Comparison of ENCODE assay signal across 8 cellular contexts in genomic region chr1:145424612-145425435, GRCh38. TPM values are rescaled to one million over a fixed set of nuclear protein-coding genes. Genes with fewer than 3 reads are reported as not detected.
DNase-seq lines count a peak whose midpoint lies in the region; ATAC-seq and TF ChIP-seq lines count a peak whose summit lies in the region.
"Not testable (repeated sequence)": the region's sequence is repeated elsewhere in the genome, so short reads cannot be mapped to it uniquely, and the experiment has no call there.

No MANE protein-coding gene starts in this region.

- BruUV-seq in Caco-2 (replicated peaks; lab: Mats Ljungman, UMichigan), result not testable (repeated sequence)

- H3K27ac Mint-ChIP-seq in Caco-2 (ENCODE audit: unreplicated experiment), result peak overlapping the region; percentile 88

- H3K4me3 ChIP-seq in Caco-2 (ENCODE audit: low read depth, low read length), result peak overlapping the region; percentile 49
- H3K4me3 ChIP-seq in muscle layer of duodenum (ENCODE audit: low read depth in 1 of 2, low read length in 2 of 2), result peak overlapping the region; percentile 42 to 78

- not testable (repeated sequence) for H3K9me3 ChIP-seq in Caco-2
- H3K9me3 ChIP-seq in muscle layer of duodenum (ENCODE audit: control insufficient read depth in 1 of 2, low read length in 2 of 2), result peaks cover 0 to 11% of the 10 kb centered on the region in 2 donors

- not testable (repeated sequence) for H3K27ac ChIP-seq in muscle layer of duodenum (ENCODE audit: low read length)

- H3K4me3 Mint-ChIP-seq in Caco-2 (ENCODE audit: unreplicated experiment), result peak overlapping the region; percentile 97

- DNase-seq in Caco-2, result not testable (repeated sequence)
- peak; percentile 10 to 54 for DNase-seq in SHP77 (lab: John Stamatoyannopoulos, UW)
- peak; percentile 15 for DNase-seq in activated T-helper 9 cell treated with anti-CD3 and anti-CD28 coated beads, Interleukin-2, amount 50 U/mL, for 16 hours (ENCODE audit: low read depth)
- DNase-seq in fibroblast of gingiva (ENCODE audit: low read depth), result peak; percentile 7
- peak; percentile 67 for DNase-seq in stimulated activated CD8-positive, alpha-beta memory T cell treated with anti-CD3 and anti-CD28 coated beads, Interleukin-4, amount 100 ng/mL, for 48 hours

- H3K36me3 Mint-ChIP-seq in Caco-2 (ENCODE audit: insufficient read depth, unreplicated experiment), result not testable (repeated sequence)

- not testable (repeated sequence) for H3K36me3 ChIP-seq in Caco-2 (ENCODE audit: control insufficient read depth, insufficient read depth, low read length); muscle layer of duodenum (ENCODE audit: control insufficient read depth in 1 of 2, insufficient read depth in 2 of 2, low read length in 2 of 2)

- intact Hi-C loops in Caco-2 (cut with micrococcal nuclease; ENCODE audit: unreplicated experiment), result not testable (repeated sequence)

- H3K4me1 Mint-ChIP-seq in Caco-2 (ENCODE audit: low read depth, unreplicated experiment), result not testable (repeated sequence)

- not testable (repeated sequence) for H3K4me1 ChIP-seq in Caco-2; muscle layer of duodenum (ENCODE audit: control insufficient read depth in 1 of 2, insufficient read depth in 2 of 2, low read length in 2 of 2)

- H3K9me3 Mint-ChIP-seq in Caco-2 (ENCODE audit: unreplicated experiment), result not testable (repeated sequence)

- POLR2A ChIA-PET in Caco-2 (lab: Charles Lee), result not testable (repeated sequence)

- ATAC-seq in GM21423 (IDR thresholded peaks at IDR 0.05; ENCODE audit: unreplicated experiment) (peak; percentile 69), HG03378 (IDR thresholded peaks at IDR 0.05; ENCODE audit: unreplicated experiment) (peak; percentile 53)

- CTCF ChIA-PET in Caco-2 (lab: Charles Lee), result not testable (repeated sequence)

- not testable (repeated sequence) for H3K27me3 ChIP-seq in Caco-2 (replicated peaks; ENCODE audit: control insufficient read depth, insufficient read depth, low read length)
- H3K27me3 ChIP-seq in muscle layer of duodenum (ENCODE audit: low read depth, low read length), result peaks cover 19% of the 10 kb centered on the region

- not testable (repeated sequence) for TF ChIP-seq CTCF in Caco-2 (IDR thresholded peaks at IDR 0.05; ENCODE audit: insufficient read depth in 1 of 2, low read depth in 1 of 2, low read length in 1 of 2, severe bottlenecking in 1 of 2, unreplicated experiment in 1 of 2)

- not testable (repeated sequence) for H3K27me3 Mint-ChIP-seq in Caco-2 (ENCODE audit: insufficient read depth, unreplicated experiment)

RNA-seq across cellular contexts. Expression of gene NBPF20, which starts 0.6 kb away (rescaled TPM):
- 5.2 and 6.3 TPM in 2 replicates for total RNA-seq in Caco-2 (2022)
